ENCODE assay signal across 21 cellular contexts in the genomic region with DNA sequence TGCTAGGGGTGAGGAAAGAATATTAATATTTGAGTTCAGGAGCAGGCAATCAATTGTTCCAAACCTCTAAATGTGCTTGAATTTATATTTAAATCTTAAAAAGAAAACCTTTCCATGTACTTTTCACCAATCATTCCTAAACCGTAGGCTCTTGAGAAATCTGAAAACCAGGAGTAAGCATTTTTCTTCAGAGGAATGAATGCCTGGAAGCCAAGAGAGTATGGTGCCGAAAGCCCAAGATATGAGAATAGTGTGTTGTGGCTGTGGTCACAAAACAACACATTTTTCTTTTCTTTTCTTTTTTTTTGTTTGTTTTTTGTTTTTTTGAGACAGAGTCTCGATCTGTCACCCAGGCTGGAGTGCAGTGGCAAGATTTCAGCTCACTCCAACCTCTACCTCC. TPM values are rescaled to one million over a fixed set of nuclear protein-coding genes. Genes with fewer than 3 reads are reported as not detected.
DNase-seq lines count a peak whose midpoint lies in the region; ATAC-seq and TF ChIP-seq lines count a peak whose summit lies in the region.
"Had no signal": no experiment of that assay in that cellular context is flagged by ENCODE, and none has a peak within 500 bp of the region (broad histone marks: within the 10 kb centered on the region; RNA-seq: fewer than 3 reads in every experiment).

No MANE protein-coding gene starts in this region.

- TF ChIP-seq CTCF in AG10803 (conservative IDR thresholded peaks at IDR 0.05; ENCODE audit: low read length) (no peak), nephron (IDR thresholded peaks at IDR 0.05; ENCODE audit: unreplicated experiment in 3 of 3) (no peak), psoas muscle (IDR thresholded peaks at IDR 0.05) (no peak), tibial artery (IDR thresholded peaks at IDR 0.05) (no peak)

- no peak overlapping the region for H3K4me3 ChIP-seq in AG10803 (ENCODE audit: low read length)
- no peak overlapping the region for H3K4me3 ChIP-seq in adipocyte (ENCODE audit: low read length)
- H3K4me3 ChIP-seq in psoas muscle: no peak overlapping the region
- no peak overlapping the region for H3K4me3 ChIP-seq in tibial artery
- H3K4me3 ChIP-seq: A549, GM23248 had no signal

- H3K27ac ChIP-seq in psoas muscle (peak overlapping the region; percentile 34), tibial artery (no peak overlapping the region)
- H3K27ac ChIP-seq: A549, GM23248 had no signal

- peak overlapping the region; percentile 54 for H3K9ac ChIP-seq in adipocyte (ENCODE audit: low read length)
- H3K9ac ChIP-seq: GM23248 had no signal

- intact Hi-C loops in psoas muscle (cut with DNase I) (no loop called here), tibial artery (cut with DNase I; ENCODE audit: low total_unique reads) (no loop called here)

- H3K27ac Mint-ChIP-seq in nephron: peak overlapping the region in 2 of 3 experiments; percentile 51 to 91
- no peak overlapping the region for H3K27ac Mint-ChIP-seq in stimulated activated naive B cell treated with anti-CD40 and anti-IgM and Interleukin-4, amounts not matched to agents 10 μg/mL and 1 μg/mL and 100 μg/mL, for 72 hours
- H3K27ac Mint-ChIP-seq: CD4-positive, alpha-beta memory T cell had no signal

- H3K9me3 Mint-ChIP-seq in nephron: peaks cover 4% of the 10 kb centered on the region
- peaks cover 0 to 1% of the 10 kb centered on the region in 2 donors for H3K9me3 Mint-ChIP-seq in stimulated activated naive B cell treated with anti-CD40 and anti-IgM and Interleukin-4, amounts not matched to agents 10 μg/mL and 1 μg/mL and 100 μg/mL, for 72 hours

- H3K4me1 ChIP-seq in adipocyte (ENCODE audit: control insufficient read depth, insufficient read depth, low read length): peaks cover 42% of the 10 kb centered on the region
- H3K4me1 ChIP-seq in psoas muscle: peaks cover 54% of the 10 kb centered on the region
- H3K4me1 ChIP-seq in tibial artery: peaks cover 0 to 18% (median 7%) of the 10 kb centered on the region in 4 donors

- no peak for ATAC-seq in psoas muscle
- no peak for ATAC-seq in stimulated activated naive B cell treated with anti-CD40 and anti-IgM and Interleukin-4, amounts not matched to agents 10 μg/mL and 1 μg/mL and 100 μg/mL, for 72 hours (replicated peaks)
- no peak for ATAC-seq in GM18868 (IDR thresholded peaks at IDR 0.05; ENCODE audit: unreplicated experiment)
- ATAC-seq in HG03135 (IDR thresholded peaks at IDR 0.05; ENCODE audit: unreplicated experiment): no peak
- ATAC-seq: A549 had no signal

- H3K36me3 Mint-ChIP-seq in nephron (ENCODE audit: low read depth): no peaks in the 10 kb centered on the region
- H3K36me3 Mint-ChIP-seq in stimulated activated naive B cell treated with anti-CD40 and anti-IgM and Interleukin-4, amounts not matched to agents 10 μg/mL and 1 μg/mL and 100 μg/mL, for 72 hours: peaks cover 5 to 6% of the 10 kb centered on the region in 2 donors

- H3K36me3 ChIP-seq in adipocyte (ENCODE audit: control insufficient read depth, insufficient read depth, low read length, severe bottlenecking): no peaks in the 10 kb centered on the region
- H3K36me3 ChIP-seq in psoas muscle (ENCODE audit: insufficient read depth in 1 of 2, low read depth in 1 of 2): no peaks in the 10 kb centered on the region
- H3K36me3 ChIP-seq in tibial artery: no peaks in the 10 kb centered on the region

- no peaks in the 10 kb centered on the region for H3K27me3 ChIP-seq in adipocyte (replicated peaks; ENCODE audit: control insufficient read depth, insufficient read depth, low read length)
- H3K27me3 ChIP-seq in psoas muscle (ENCODE audit: insufficient read depth in 3 of 3, low read length in 2 of 3): no peaks in the 10 kb centered on the region
- no peaks in the 10 kb centered on the region for H3K27me3 ChIP-seq in tibial artery

- H3K4me3 Mint-ChIP-seq in nephron: no peak overlapping the region
- H3K4me3 Mint-ChIP-seq in stimulated activated naive B cell treated with anti-CD40 and anti-IgM and Interleukin-4, amounts not matched to agents 10 μg/mL and 1 μg/mL and 100 μg/mL, for 72 hours: no peak overlapping the region
- H3K4me3 Mint-ChIP-seq: CD4-positive, alpha-beta memory T cell had no signal

- H3K9me3 ChIP-seq in adipocyte (ENCODE audit: control insufficient read depth, low read length): no peaks in the 10 kb centered on the region
- H3K9me3 ChIP-seq in psoas muscle: no peaks in the 10 kb centered on the region
- no peaks in the 10 kb centered on the region for H3K9me3 ChIP-seq in tibial artery
- H3K9me3 ChIP-seq: A549 had no signal

- WGBS in psoas muscle, 3 donors: 94 to 97% (median 95%) methylated on average over 3 of the region's 3 CpGs

- peak; percentile 32 for DNase-seq in AG10803 (ENCODE audit: low read depth)
- DNase-seq in adipocyte (ENCODE audit: low read depth): no peak
- no peak for DNase-seq in psoas muscle
- DNase-seq in stimulated activated naive B cell treated with anti-CD40 and anti-IgM and Interleukin-4, amounts not matched to agents 10 μg/mL and 1 μg/mL and 100 μg/mL, for 72 hours: no peak
- DNase-seq in tibial artery: no peak
- DNase-seq: 8988T; ACHN; C1 segment of cervical spinal cord; Calu3; CD4-positive, alpha-beta memory T cell; COR-L47; DMS53; DMS79 treated with DMSO at 0.1 percent for 48 hours; GF-D8; GM23248; H7; HCEC 1CT had no signal

- no peaks in the 10 kb centered on the region for H3K27me3 Mint-ChIP-seq in nephron (ENCODE audit: low read depth)
- H3K27me3 Mint-ChIP-seq in stimulated activated naive B cell treated with anti-CD40 and anti-IgM and Interleukin-4, amounts not matched to agents 10 μg/mL and 1 μg/mL and 100 μg/mL, for 72 hours: no peaks in the 10 kb centered on the region
- H3K27me3 Mint-ChIP-seq: CD4-positive, alpha-beta memory T cell had no signal

- H3K4me1 Mint-ChIP-seq in nephron: peaks cover 27% of the 10 kb centered on the region
- H3K4me1 Mint-ChIP-seq in stimulated activated naive B cell treated with anti-CD40 and anti-IgM and Interleukin-4, amounts not matched to agents 10 μg/mL and 1 μg/mL and 100 μg/mL, for 72 hours: peaks cover 4 to 24% of the 10 kb centered on the region in 2 donors

RNA-seq across cellular contexts. Expression of gene TEX2, which starts 37.6 kb away (rescaled TPM):
- 10 to 100 TPM; 45.7 to 72.7 (median 55.7) TPM for total RNA-seq in psoas muscle
- polyA plus RNA-seq in psoas muscle: 10 to 100 TPM; 29.4 to 57.1 (median 42.9) TPM
